1 cellular context compared by ENCODE assay signal in the genomic region with DNA sequence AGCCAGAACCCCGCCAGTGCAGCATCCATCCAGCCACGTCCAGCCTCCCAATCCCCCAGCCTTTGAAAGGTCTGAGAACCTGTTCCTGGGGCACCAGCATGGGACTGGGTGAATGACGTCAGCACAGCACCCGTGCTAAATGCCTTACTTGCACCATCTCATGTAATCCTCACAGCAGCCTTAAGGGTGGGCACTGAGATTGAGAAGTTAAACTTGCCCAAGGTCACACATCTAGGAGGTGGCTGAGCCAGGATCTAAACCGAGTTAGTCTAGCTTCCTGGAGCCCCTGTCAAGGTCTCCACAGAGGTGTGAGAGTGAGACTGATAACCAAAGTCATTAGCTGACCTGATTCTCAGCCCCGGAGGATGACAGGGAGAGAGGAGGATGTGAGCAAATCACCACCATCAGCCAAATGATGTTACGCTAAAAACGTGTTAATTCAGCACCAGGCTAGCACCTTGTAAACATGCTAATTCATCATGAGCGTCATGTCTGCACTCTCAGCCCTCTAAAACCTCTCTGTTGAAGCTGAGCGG.
TF ChIP-seq lines count a peak whose summit lies in the region.

No MANE protein-coding gene starts in this region.

TF ChIP-seq in IMR-90, 13 proteins besides CTCF, POLR2A, EP300 and RAD21:
- TF ChIP-seq FOS (IDR thresholded peaks at IDR 0.05; ENCODE audit: low read depth, low read length) = no peak
- TF ChIP-seq NFE2L2 (IDR thresholded peaks at IDR 0.05; ENCODE audit: low read depth, low read length) = no peak
